1 cellular context compared by ENCODE assay signal in the genomic region with DNA sequence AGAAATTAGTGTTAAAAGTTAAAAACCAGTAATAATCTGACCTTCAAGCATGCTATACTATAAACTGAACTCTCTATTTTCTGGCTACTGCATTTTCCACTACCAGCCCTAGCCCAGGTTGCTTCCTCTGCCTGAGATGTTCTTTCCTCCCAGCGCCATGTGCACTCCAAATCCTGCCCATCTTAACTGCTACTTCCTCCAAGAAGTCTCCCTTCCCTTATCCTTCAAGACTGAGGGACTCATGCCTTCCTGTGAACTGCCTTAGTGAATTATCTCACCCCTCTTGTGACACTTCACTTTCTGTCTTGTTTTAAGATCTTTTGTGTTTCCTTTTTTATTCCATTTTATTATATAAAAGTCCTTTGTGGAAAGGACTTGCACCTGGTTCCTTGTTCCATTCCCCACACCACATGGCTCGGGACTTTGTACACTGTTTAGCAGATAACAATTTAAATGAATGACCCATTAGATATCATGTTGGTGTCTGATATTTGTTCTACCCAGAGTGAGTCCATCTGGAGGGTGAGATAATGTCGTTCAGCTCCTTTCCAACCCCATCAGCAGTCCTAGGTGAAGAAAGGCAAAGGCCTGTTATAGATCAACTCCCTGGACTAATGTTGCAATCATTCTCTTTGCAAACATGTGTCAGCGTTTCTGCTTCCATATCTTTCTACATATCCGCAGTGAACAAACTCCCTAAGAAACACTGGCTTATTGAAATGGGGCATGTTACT.
TF ChIP-seq lines count a peak whose summit lies in the region.

No MANE protein-coding gene starts in this region.

TF ChIP-seq in HepG2, 621 proteins besides CTCF, POLR2A, EP300 and RAD21 (continued from another document and continues in another):
- TF ChIP-seq, protein P1, sequence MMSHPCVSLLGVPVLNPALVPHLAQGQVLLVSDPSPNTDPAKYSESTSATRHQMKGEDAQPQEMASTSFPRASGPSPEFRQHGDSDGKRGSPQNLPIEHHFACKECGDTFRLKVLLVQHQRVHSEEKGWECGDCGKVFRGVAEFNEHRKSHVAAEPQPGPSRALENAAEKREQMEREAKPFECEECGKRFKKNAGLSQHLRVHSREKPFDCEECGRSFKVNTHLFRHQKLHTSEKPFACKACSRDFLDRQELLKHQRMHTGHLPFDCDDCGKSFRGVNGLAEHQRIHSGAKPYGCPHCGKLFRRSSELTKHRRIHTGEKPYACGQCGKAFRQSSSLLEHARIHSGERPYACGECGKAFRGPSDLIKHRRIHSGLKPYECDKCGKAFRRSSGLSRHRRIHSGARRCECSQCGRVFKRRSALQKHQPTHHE (CRISPR knock-in tag; IDR thresholded peaks at IDR 0.05; ENCODE audit: borderline replicate concordance) = no peak
- TF ChIP-seq ZBTB42 (CRISPR knock-in tag; IDR thresholded peaks at IDR 0.05) (no peak), ZNF790 (CRISPR knock-in tag; IDR thresholded peaks at IDR 0.05; ENCODE audit: borderline replicate concordance) (no peak), TP53 (CRISPR knock-in tag; conservative IDR thresholded peaks at IDR 0.05) (no peak), ZMYM2 (CRISPR knock-in tag; IDR thresholded peaks at IDR 0.05) (peak; percentile 96), KMT2A (CRISPR knock-in tag; IDR thresholded peaks at IDR 0.05) (peak; percentile 78; the same call in 1 of the 2 replicates), ZMYM4 (CRISPR knock-in tag; IDR thresholded peaks at IDR 0.05) (peak; percentile 89), NKX3-1 (CRISPR knock-in tag; IDR thresholded peaks at IDR 0.05) (no peak; the same call in 1 of the 2 replicates), ZMYM3 (CRISPR knock-in tag; IDR thresholded peaks at IDR 0.05) (peak; percentile 69; the same call in 1 of the 2 replicates), REPIN1 (CRISPR knock-in tag; IDR thresholded peaks at IDR 0.05; ENCODE audit: borderline replicate concordance, low read depth) (no peak; the same call in 1 of the 2 replicates), HOXD1 (CRISPR knock-in tag; IDR thresholded peaks at IDR 0.05) (0 out of 2 replicates have a peak, but pooled peaks have one; percentile 44), RAD51 (IDR thresholded peaks at IDR 0.05; ENCODE audit: borderline replicate concordance) (no peak), NFRKB (IDR thresholded peaks at IDR 0.05) (no peak), CBX2 (IDR thresholded peaks at IDR 0.05; ENCODE audit: low read depth, low read length) (no peak), CBX2 (CRISPR knock-in tag; IDR thresholded peaks at IDR 0.05; ENCODE audit: low read depth) (no peak), MTF2 (CRISPR knock-in tag; IDR thresholded peaks at IDR 0.05; ENCODE audit: borderline replicate concordance) (no peak), MAFG (CRISPR knock-in tag; IDR thresholded peaks at IDR 0.05) (peak; percentile 79), MED8 (CRISPR knock-in tag; IDR thresholded peaks at IDR 0.05; ENCODE audit: insufficient replicate concordance) (no peak), ELF1 (CRISPR knock-in tag; IDR thresholded peaks at IDR 0.05) (no peak), TBX2 (CRISPR knock-in tag; IDR thresholded peaks at IDR 0.05; ENCODE audit: borderline replicate concordance) (peak; percentile 78), ZSCAN5A (CRISPR knock-in tag; IDR thresholded peaks at IDR 0.05; ENCODE audit: borderline replicate concordance) (no peak; the same call in 1 of the 2 replicates), FIP1L1 (IDR thresholded peaks at IDR 0.05; ENCODE audit: borderline replicate concordance, insufficient read depth, low read depth, low read length) (no peak), PAX8 (CRISPR knock-in tag; IDR thresholded peaks at IDR 0.05; ENCODE audit: borderline replicate concordance) (no peak), STAG1 (CRISPR knock-in tag; IDR thresholded peaks at IDR 0.05) (no peak; the same call in none of the 2 replicates), PAWR (CRISPR knock-in tag; IDR thresholded peaks at IDR 0.05; ENCODE audit: borderline replicate concordance) (no peak), HOXA5 (CRISPR knock-in tag; IDR thresholded peaks at IDR 0.05) (no peak), KAT8 (CRISPR knock-in tag; IDR thresholded peaks at IDR 0.05) (peak; percentile 88), ZNF451 (CRISPR knock-in tag; IDR thresholded peaks at IDR 0.05) (no peak), KLF12 (CRISPR knock-in tag; IDR thresholded peaks at IDR 0.05; ENCODE audit: borderline replicate concordance) (no peak), ZNF761 (CRISPR knock-in tag; conservative IDR thresholded peaks at IDR 0.05) (no peak), ZNF335 (CRISPR knock-in tag; IDR thresholded peaks at IDR 0.05) (peak; percentile 69; the same call in 1 of the 2 replicates), IRF9 (CRISPR knock-in tag; IDR thresholded peaks at IDR 0.05; ENCODE audit: borderline replicate concordance) (no peak), SAFB2 (CRISPR knock-in tag; IDR thresholded peaks at IDR 0.05; ENCODE audit: borderline replicate concordance, low read depth) (no peak), MXI1 (IDR thresholded peaks at IDR 0.05; ENCODE audit: borderline replicate concordance, low read depth, low read length) (no peak; the same call in 2 of the 3 replicates), ZNF10 (CRISPR knock-in tag; IDR thresholded peaks at IDR 0.05; ENCODE audit: borderline replicate concordance, low read depth) (no peak), ZFP36L2 (CRISPR knock-in tag; IDR thresholded peaks at IDR 0.05) (no peak)
- TF ChIP-seq, protein P2, sequence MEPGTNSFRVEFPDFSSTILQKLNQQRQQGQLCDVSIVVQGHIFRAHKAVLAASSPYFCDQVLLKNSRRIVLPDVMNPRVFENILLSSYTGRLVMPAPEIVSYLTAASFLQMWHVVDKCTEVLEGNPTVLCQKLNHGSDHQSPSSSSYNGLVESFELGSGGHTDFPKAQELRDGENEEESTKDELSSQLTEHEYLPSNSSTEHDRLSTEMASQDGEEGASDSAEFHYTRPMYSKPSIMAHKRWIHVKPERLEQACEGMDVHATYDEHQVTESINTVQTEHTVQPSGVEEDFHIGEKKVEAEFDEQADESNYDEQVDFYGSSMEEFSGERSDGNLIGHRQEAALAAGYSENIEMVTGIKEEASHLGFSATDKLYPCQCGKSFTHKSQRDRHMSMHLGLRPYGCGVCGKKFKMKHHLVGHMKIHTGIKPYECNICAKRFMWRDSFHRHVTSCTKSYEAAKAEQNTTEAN (CRISPR knock-in tag; conservative IDR thresholded peaks at IDR 0.05) = peak; percentile 66; the same call in 1 of the 2 replicates
- TF ChIP-seq, protein P3, sequence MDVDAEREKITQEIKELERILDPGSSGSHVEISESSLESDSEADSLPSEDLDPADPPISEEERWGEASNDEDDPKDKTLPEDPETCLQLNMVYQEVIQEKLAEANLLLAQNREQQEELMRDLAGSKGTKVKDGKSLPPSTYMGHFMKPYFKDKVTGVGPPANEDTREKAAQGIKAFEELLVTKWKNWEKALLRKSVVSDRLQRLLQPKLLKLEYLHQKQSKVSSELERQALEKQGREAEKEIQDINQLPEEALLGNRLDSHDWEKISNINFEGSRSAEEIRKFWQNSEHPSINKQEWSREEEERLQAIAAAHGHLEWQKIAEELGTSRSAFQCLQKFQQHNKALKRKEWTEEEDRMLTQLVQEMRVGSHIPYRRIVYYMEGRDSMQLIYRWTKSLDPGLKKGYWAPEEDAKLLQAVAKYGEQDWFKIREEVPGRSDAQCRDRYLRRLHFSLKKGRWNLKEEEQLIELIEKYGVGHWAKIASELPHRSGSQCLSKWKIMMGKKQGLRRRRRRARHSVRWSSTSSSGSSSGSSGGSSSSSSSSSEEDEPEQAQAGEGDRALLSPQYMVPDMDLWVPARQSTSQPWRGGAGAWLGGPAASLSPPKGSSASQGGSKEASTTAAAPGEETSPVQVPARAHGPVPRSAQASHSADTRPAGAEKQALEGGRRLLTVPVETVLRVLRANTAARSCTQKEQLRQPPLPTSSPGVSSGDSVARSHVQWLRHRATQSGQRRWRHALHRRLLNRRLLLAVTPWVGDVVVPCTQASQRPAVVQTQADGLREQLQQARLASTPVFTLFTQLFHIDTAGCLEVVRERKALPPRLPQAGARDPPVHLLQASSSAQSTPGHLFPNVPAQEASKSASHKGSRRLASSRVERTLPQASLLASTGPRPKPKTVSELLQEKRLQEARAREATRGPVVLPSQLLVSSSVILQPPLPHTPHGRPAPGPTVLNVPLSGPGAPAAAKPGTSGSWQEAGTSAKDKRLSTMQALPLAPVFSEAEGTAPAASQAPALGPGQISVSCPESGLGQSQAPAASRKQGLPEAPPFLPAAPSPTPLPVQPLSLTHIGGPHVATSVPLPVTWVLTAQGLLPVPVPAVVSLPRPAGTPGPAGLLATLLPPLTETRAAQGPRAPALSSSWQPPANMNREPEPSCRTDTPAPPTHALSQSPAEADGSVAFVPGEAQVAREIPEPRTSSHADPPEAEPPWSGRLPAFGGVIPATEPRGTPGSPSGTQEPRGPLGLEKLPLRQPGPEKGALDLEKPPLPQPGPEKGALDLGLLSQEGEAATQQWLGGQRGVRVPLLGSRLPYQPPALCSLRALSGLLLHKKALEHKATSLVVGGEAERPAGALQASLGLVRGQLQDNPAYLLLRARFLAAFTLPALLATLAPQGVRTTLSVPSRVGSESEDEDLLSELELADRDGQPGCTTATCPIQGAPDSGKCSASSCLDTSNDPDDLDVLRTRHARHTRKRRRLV (CRISPR knock-in tag; IDR thresholded peaks at IDR 0.05) = no peak
- TF ChIP-seq, protein P4, sequence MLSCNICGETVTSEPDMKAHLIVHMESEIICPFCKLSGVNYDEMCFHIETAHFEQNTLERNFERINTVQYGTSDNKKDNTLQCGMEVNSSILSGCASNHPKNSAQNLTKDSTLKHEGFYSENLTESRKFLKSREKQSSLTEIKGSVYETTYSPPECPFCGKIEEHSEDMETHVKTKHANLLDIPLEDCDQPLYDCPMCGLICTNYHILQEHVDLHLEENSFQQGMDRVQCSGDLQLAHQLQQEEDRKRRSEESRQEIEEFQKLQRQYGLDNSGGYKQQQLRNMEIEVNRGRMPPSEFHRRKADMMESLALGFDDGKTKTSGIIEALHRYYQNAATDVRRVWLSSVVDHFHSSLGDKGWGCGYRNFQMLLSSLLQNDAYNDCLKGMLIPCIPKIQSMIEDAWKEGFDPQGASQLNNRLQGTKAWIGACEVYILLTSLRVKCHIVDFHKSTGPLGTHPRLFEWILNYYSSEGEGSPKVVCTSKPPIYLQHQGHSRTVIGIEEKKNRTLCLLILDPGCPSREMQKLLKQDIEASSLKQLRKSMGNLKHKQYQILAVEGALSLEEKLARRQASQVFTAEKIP (CRISPR knock-in tag; IDR thresholded peaks at IDR 0.05; ENCODE audit: borderline replicate concordance) = no peak
- TF ChIP-seq, protein P5, sequence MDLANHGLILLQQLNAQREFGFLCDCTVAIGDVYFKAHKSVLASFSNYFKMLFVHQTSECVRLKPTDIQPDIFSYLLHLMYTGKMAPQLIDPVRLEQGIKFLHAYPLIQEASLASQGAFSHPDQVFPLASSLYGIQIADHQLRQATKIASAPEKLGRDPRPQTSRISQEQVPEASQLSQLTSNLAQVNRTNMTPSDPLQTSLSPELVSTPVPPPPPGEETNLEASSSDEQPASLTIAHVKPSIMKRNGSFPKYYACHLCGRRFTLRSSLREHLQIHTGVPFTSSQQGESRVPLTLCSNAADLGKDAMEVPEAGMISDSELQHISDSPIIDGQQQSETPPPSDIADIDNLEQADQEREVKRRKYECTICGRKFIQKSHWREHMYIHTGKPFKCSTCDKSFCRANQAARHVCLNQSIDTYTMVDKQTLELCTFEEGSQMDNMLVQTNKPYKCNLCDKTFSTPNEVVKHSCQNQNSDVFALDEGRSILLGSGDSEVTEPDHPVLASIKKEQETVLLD (CRISPR knock-in tag; IDR thresholded peaks at IDR 0.05; ENCODE audit: low read depth) = peak; percentile 50; the same call in 1 of the 2 replicates
